17 cellular contexts compared by ENCODE assay signal in the genomic region with DNA sequence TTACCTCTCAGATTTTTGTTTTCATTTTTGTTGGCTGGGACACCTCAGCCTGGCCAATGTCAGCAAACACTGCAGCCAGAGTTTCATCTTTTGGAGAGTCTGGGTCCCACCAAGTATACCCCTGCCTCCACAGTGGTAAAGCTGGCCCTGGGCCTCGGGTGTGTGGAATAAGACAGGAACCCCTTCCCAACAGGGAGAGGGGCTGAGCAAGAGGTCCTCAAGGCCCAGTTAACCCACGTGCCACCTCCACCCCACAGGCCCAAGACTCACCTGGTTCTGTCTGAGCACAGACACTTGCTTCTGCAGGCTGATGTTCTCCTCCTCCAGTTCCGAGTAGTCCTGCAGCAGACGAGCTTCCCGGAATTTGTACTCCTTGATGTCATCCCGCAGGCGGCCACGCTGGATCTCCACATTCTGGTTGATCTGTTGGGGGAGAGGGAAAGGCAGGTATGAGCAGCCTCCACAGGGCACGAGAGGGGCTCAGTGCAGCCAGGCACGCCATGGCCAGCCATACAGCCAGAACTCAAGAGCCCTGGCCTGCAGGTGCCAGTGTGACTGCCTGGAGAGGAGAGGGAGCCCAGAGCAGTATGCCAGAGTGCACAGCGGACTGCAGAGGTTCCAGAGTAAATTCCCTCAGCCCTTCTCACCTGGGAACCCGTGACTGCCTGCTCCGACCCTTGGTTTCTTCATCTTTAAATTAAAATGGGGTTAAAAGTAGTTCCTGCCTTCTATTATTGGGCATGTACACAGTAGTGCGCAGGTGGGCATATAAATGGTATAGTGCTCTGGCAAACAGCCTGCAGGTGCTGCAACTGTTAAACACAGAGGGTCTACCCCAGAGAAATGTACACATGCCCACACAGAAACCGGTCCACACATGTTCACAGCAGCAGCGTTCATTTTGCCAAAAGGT. TPM values are rescaled to one million over a fixed set of nuclear protein-coding genes. Genes with fewer than 3 reads are reported as not detected.
A peak's percentile ranks its signal among the peaks of the same experiment; 100 is the strongest.
DNase-seq lines count a peak whose midpoint lies in the region; TF ChIP-seq lines count a peak whose summit lies in the region.
"Had no signal": no experiment of that assay in that cellular context is flagged by ENCODE, and none has a peak within 500 bp of the region (broad histone marks: within the 10 kb centered on the region; RNA-seq: fewer than 3 reads in every experiment).

No MANE protein-coding gene starts in this region.

- H3K4me3 Mint-ChIP-seq in endothelial cell (ENCODE audit: unreplicated experiment) (no peak overlapping the region), endodermal cell (no peak overlapping the region)
- H3K4me3 Mint-ChIP-seq in activated CD4-positive, alpha-beta T cell treated with anti-CD3 and anti-CD28 coated beads, Interleukin-2, amount 10 ng/mL, durations not matched to agents 24 days and 14 days: no peak overlapping the region

- intact Hi-C loops in activated CD4-positive, alpha-beta T cell treated with anti-CD3 and anti-CD28 coated beads, Interleukin-2, amount 10 ng/mL, durations not matched to agents 24 days and 14 days (cut with micrococcal nuclease): no loop called here

- H3K79me2 ChIP-seq in Karpas-422 (ENCODE audit: low read length) (peaks cover 58% of the 10 kb centered on the region), osteoblast (ENCODE audit: insufficient read depth, low read length) (peaks cover 45% of the 10 kb centered on the region)

- H3K4me2 ChIP-seq in Karpas-422 (ENCODE audit: low read depth, low read length, poor library complexity, severe bottlenecking) (peak overlapping the region; percentile 39), osteoblast (ENCODE audit: insufficient read depth, low read length) (no peak overlapping the region)

- H3K27ac ChIP-seq in Karpas-422 (ENCODE audit: low read length): peak overlapping the region; percentile 88
- H3K27ac ChIP-seq in osteoblast (ENCODE audit: low read depth, low read length): no peak overlapping the region
- no peak overlapping the region for H3K27ac ChIP-seq in endodermal cell (ENCODE audit: low read depth, low read length)
- H3K27ac ChIP-seq: adrenal gland, colonic mucosa, pancreas had no signal

- peaks cover 12% of the 10 kb centered on the region for H3K27me3 Mint-ChIP-seq in endothelial cell (ENCODE audit: unreplicated experiment)
- H3K27me3 Mint-ChIP-seq in endodermal cell (ENCODE audit: insufficient read depth): no peaks in the 10 kb centered on the region
- no peaks in the 10 kb centered on the region for H3K27me3 Mint-ChIP-seq in activated CD4-positive, alpha-beta T cell treated with anti-CD3 and anti-CD28 coated beads, Interleukin-2, amount 10 ng/mL, durations not matched to agents 24 days and 14 days

- H3K4me1 Mint-ChIP-seq in endothelial cell (ENCODE audit: unreplicated experiment) (peaks cover 11% of the 10 kb centered on the region), endodermal cell (no peaks in the 10 kb centered on the region)
- peaks cover 12% of the 10 kb centered on the region for H3K4me1 Mint-ChIP-seq in activated CD4-positive, alpha-beta T cell treated with anti-CD3 and anti-CD28 coated beads, Interleukin-2, amount 10 ng/mL, durations not matched to agents 24 days and 14 days

- peak; percentile 47 for DNase-seq in COLO668 (lab: John Stamatoyannopoulos, UW; ENCODE audit: unreplicated experiment)
- DNase-seq in Karpas-422: no peak
- DNase-seq in endothelial cell (ENCODE audit: low spot score): no peak
- peak; percentile 78 for DNase-seq in osteoblast (ENCODE audit: insufficient read length, low spot score, missing footprints)
- no peak for DNase-seq in endodermal cell
- no peak for DNase-seq in activated CD4-positive, alpha-beta T cell treated with anti-CD3 and anti-CD28 coated beads, Interleukin-2, amount 10 ng/mL, durations not matched to agents 24 days and 14 days
- no peak for DNase-seq in activated CD4-positive, alpha-beta T cell treated with anti-CD3 and anti-CD28 coated beads, Interleukin-2, amount 50 U/mL, for 1 hour
- DNase-seq in DMS 273 (lab: John Stamatoyannopoulos, UW; ENCODE audit: unreplicated experiment): no peak
- DNase-seq: activated CD4-positive, CD25-positive, alpha-beta regulatory T cell; activated T-cell treated with anti-CD3 and anti-CD28 coated beads, Interleukin-2, amount 50 U/mL, for 1 hour; BE2C; colonic mucosa; mesendoderm; pancreas; stimulated activated CD4-positive, alpha-beta T cell treated with anti-CD3 and anti-CD28 coated beads, Interleukin-12 subunit alpha, Interleukin-12 subunit beta, amount 100 ng/mL, for 4 hours had no signal

- H4K20me1 ChIP-seq in Karpas-422 (ENCODE audit: insufficient read depth, low read depth, low read length): 0 out of 2 replicates have a peak, but pooled peaks cover 4% of the 10 kb centered on the region
- H4K20me1 ChIP-seq in osteoblast (ENCODE audit: insufficient read depth, low read length): peaks cover 25% of the 10 kb centered on the region

- H3K4me1 ChIP-seq in Karpas-422 (ENCODE audit: low read length): peaks cover 88% of the 10 kb centered on the region
- H3K4me1 ChIP-seq in osteoblast (ENCODE audit: insufficient read depth, low read length): no peaks in the 10 kb centered on the region
- H3K4me1 ChIP-seq in endodermal cell (ENCODE audit: control insufficient read depth, insufficient read depth, low read length): no peaks in the 10 kb centered on the region
- H3K4me1 ChIP-seq: adrenal gland, BE2C, colonic mucosa, HAP-1, pancreas had no signal

- H2AFZ ChIP-seq in Karpas-422 (ENCODE audit: low read length) (no peak overlapping the region), osteoblast (ENCODE audit: low read length) (no peak overlapping the region)

- H3K27ac Mint-ChIP-seq in endothelial cell (ENCODE audit: unreplicated experiment): peak overlapping the region; percentile 42
- no peak overlapping the region for H3K27ac Mint-ChIP-seq in endodermal cell
- H3K27ac Mint-ChIP-seq in activated CD4-positive, alpha-beta T cell treated with anti-CD3 and anti-CD28 coated beads, Interleukin-2, amount 10 ng/mL, durations not matched to agents 24 days and 14 days: no peak overlapping the region

- H3K9ac ChIP-seq in Karpas-422 (ENCODE audit: low read length) (peak overlapping the region; percentile 47), endodermal cell (ENCODE audit: extremely low read depth, low read length, poor library complexity, severe bottlenecking) (no peak overlapping the region)

- H3K9me3 ChIP-seq in Karpas-422 (ENCODE audit: low read length) (no peaks in the 10 kb centered on the region), osteoblast (ENCODE audit: low read depth, low read length) (no peaks in the 10 kb centered on the region), endodermal cell (ENCODE audit: control insufficient read depth, low read length) (no peaks in the 10 kb centered on the region)
- H3K9me3 ChIP-seq: adrenal gland, BE2C, colonic mucosa, HAP-1, pancreas had no signal

- no peak overlapping the region for H3K4me3 ChIP-seq in Karpas-422 (ENCODE audit: low read length)
- no peak overlapping the region for H3K4me3 ChIP-seq in osteoblast (ENCODE audit: insufficient read depth, low read length)
- H3K4me3 ChIP-seq in endodermal cell (ENCODE audit: low read length): no peak overlapping the region
- H3K4me3 ChIP-seq: adrenal gland, colonic mucosa, HAP-1, pancreas had no signal

- H3K9me3 Mint-ChIP-seq in endothelial cell (ENCODE audit: unreplicated experiment) (no peaks in the 10 kb centered on the region), endodermal cell (no peaks in the 10 kb centered on the region)
- H3K9me3 Mint-ChIP-seq in activated CD4-positive, alpha-beta T cell treated with anti-CD3 and anti-CD28 coated beads, Interleukin-2, amount 10 ng/mL, durations not matched to agents 24 days and 14 days: no peaks in the 10 kb centered on the region

- 92 to 95% methylated on average over 7 to 16 of the region's 16 CpGs for WGBS in endodermal cell (ENCODE audit: insufficient coverage in 1 of 2, insufficient read length in 1 of 2), 2 experiments

- H3K27me3 ChIP-seq in Karpas-422 (ENCODE audit: low read length) (no peaks in the 10 kb centered on the region), osteoblast (ENCODE audit: insufficient read depth, low read length) (no peaks in the 10 kb centered on the region), endodermal cell (ENCODE audit: control insufficient read depth, insufficient read depth, low read length, poor library complexity, severe bottlenecking) (no peaks in the 10 kb centered on the region)
- H3K27me3 ChIP-seq: adrenal gland, BE2C, colonic mucosa, pancreas had no signal

- TF ChIP-seq CTCF in endothelial cell (IDR thresholded peaks at IDR 0.05; ENCODE audit: unreplicated experiment) (no peak), osteoblast (IDR thresholded peaks at IDR 0.05; ENCODE audit: extremely low read depth, low read depth, low read length) (no peak), endodermal cell (conservative IDR thresholded peaks at IDR 0.05) (no peak)

- H3K36me3 ChIP-seq in Karpas-422 (ENCODE audit: insufficient read depth, low read length) (peaks cover 24% of the 10 kb centered on the region), osteoblast (ENCODE audit: insufficient read depth, low read length) (peaks cover 32% of the 10 kb centered on the region), endodermal cell (ENCODE audit: control insufficient read depth, insufficient read depth, low read length) (peaks cover 39% of the 10 kb centered on the region)

- H3K36me3 Mint-ChIP-seq in endothelial cell (ENCODE audit: low read depth, unreplicated experiment) (peaks cover 35% of the 10 kb centered on the region), endodermal cell (ENCODE audit: low read depth) (peaks cover 47% of the 10 kb centered on the region)
- peaks cover 30% of the 10 kb centered on the region for H3K36me3 Mint-ChIP-seq in activated CD4-positive, alpha-beta T cell treated with anti-CD3 and anti-CD28 coated beads, Interleukin-2, amount 10 ng/mL, durations not matched to agents 24 days and 14 days (ENCODE audit: low read depth)

- H3K9me2 ChIP-seq in Karpas-422 (replicated peaks; ENCODE audit: insufficient read depth, low read length): no peaks in the 10 kb centered on the region

RNA-seq across cellular contexts. Expression of gene BICD2, which starts 42.0 kb away (rescaled TPM):
- 25.6 and 35.4 TPM in 2 replicates for total RNA-seq in Karpas-422 (2014; rRNA removed; shearing (Covaris generic); ENCODE audit: low replicate concordance)
- total RNA-seq in endothelial cell (ENCODE audit: unreplicated experiment) (31.8 TPM), osteoblast (31.8 and 33.3 TPM in 2 replicates), endodermal cell (10 to 100 TPM; 20.7 to 20.9 TPM)
- polyA plus RNA-seq in endodermal cell (2013, experiment 1 of 2): 25.4 TPM
- polyA plus RNA-seq in endodermal cell (2013, experiment 2 of 2): 24.1 TPM
- total RNA-seq in activated CD4-positive, alpha-beta T cell treated with anti-CD3 and anti-CD28 coated beads, Interleukin-2, amount 10 ng/mL, durations not matched to agents 24 days and 14 days: 25.8 and 26.2 TPM in 2 replicates

RNA-seq across cellular contexts. Expression of gene IPPK, which starts 52.7 kb away (rescaled TPM):
- total RNA-seq in Karpas-422 (2014; rRNA removed; shearing (Covaris generic); ENCODE audit: low replicate concordance): 10.5 and 18.3 TPM in 2 replicates
- total RNA-seq in endothelial cell (ENCODE audit: unreplicated experiment) (10.1 TPM), osteoblast (7.7 and 9.4 TPM in 2 replicates), endodermal cell (1 to 10 TPM; 9.3 TPM)
- polyA plus RNA-seq in endodermal cell (2013, experiment 1 of 2): 8.8 TPM
- polyA plus RNA-seq in endodermal cell (2013, experiment 2 of 2): 8.6 TPM
- 13.5 and 15.6 TPM in 2 replicates for total RNA-seq in activated CD4-positive, alpha-beta T cell treated with anti-CD3 and anti-CD28 coated beads, Interleukin-2, amount 10 ng/mL, durations not matched to agents 24 days and 14 days

Comparison
In these comparisons a context has a peak if more than half of its experiments do, and no peak if none do; other contexts are left out.
1. DNase-seq: peak in COLO668 (single experiment) and osteoblast (single experiment); none in Karpas-422 (single experiment), endothelial cell (single experiment), endodermal cell (single experiment), activated CD4-positive, alpha-beta T cell treated with anti-CD3 and anti-CD28 coated beads, Interleukin-2, amount 10 ng/mL, durations not matched to agents 24 days and 14 days (single experiment), activated CD4-positive, alpha-beta T cell treated with anti-CD3 and anti-CD28 coated beads, Interleukin-2, amount 50 U/mL, for 1 hour (single experiment) and DMS 273 (single experiment).